15 cellular contexts compared by ENCODE assay signal in the genomic region with DNA sequence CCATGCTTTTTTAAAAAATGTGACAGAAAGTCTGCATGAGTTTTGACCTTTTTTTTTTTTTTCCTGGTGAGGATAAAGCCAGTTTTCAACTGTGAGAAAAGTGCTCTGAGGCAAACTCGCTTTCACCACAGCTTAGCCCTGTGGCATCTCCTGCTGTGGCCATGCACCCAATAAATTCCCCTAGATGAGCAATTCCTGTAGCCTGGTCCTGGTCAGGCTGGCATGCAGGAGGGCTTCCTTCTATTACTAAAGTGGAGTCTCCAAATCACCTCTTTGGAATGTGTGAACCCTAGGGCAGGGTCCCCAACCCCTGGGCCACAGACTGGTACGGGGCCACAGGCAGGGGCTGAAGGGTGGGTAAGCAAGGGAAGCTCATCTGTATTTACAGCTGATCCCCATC.
DNase-seq lines count a peak whose midpoint lies in the region; ATAC-seq and TF ChIP-seq lines count a peak whose summit lies in the region.
"Had no signal": no experiment of that assay in that cellular context is flagged by ENCODE, and none has a peak within 500 bp of the region (broad histone marks: within the 10 kb centered on the region; RNA-seq: fewer than 3 reads in every experiment).

No MANE protein-coding gene starts in this region.

- H3K9ac ChIP-seq in PC-3 (ENCODE audit: low read length), result no peak overlapping the region

- H3K4me3 ChIP-seq in MG63, result no peak overlapping the region
- H3K4me3 ChIP-seq in fibroblast of villous mesenchyme (ENCODE audit: low read depth, low read length), result no peak overlapping the region
- H3K4me3 ChIP-seq in PC-3 (ENCODE audit: low read length), result no peak overlapping the region
- H3K4me3 ChIP-seq: SK-N-MC had no signal

- ATAC-seq in PC-3, result no peak
- no peak for ATAC-seq in GM18519 (IDR thresholded peaks at IDR 0.05; ENCODE audit: low FRiP score, unreplicated experiment)
- ATAC-seq in GM18873 (IDR thresholded peaks at IDR 0.05; ENCODE audit: low FRiP score, unreplicated experiment), result no peak

- H2AFZ ChIP-seq in PC-3 (ENCODE audit: low read length), result no peak overlapping the region

- TF ChIP-seq CTCF in fibroblast of villous mesenchyme (IDR thresholded peaks at IDR 0.05; ENCODE audit: insufficient read depth, low read depth, low read length) (no peak), PC-3 (conservative IDR thresholded peaks at IDR 0.05; ENCODE audit: low read depth, low read length) (no peak)

- no peaks in the 10 kb centered on the region for H3K27me3 ChIP-seq in MG63
- no peaks in the 10 kb centered on the region for H3K27me3 ChIP-seq in PC-3 (ENCODE audit: low read length)

- no peaks in the 10 kb centered on the region for H4K20me1 ChIP-seq in PC-3 (ENCODE audit: low read length)

- 0 out of 2 replicates have a peak, but pooled peaks cover 2% of the 10 kb centered on the region for H3K9me3 ChIP-seq in MG63
- H3K9me3 ChIP-seq in PC-3 (ENCODE audit: low read length), result no peaks in the 10 kb centered on the region

- H3K4me2 ChIP-seq in PC-3 (ENCODE audit: low read length), result no peak overlapping the region

- DNase-seq in A172 (ENCODE audit: low spot score), result peak; percentile 79
- peak; percentile 47 for DNase-seq in ELR (ENCODE audit: low read depth)
- DNase-seq in MG63, result peak; percentile 21
- DNase-seq in fibroblast of villous mesenchyme (ENCODE audit: low read depth), result peak; percentile 38
- no peak for DNase-seq in PC-3
- no peak for DNase-seq in activated CD4-positive, alpha-beta T cell treated with anti-CD3 and anti-CD28 coated beads, Interleukin-2, amount 50 U/mL, for 1 hour
- DNase-seq: Karpas-422, NCI-H1417 treated with DMSO at 0.1 percent for 48 hours, NCI-H1930, NCI-H2171, NCI-H748 treated with DMSO at 0.1 percent for 48 hours, OCI-M1 had no signal

- H3K9me2 ChIP-seq in PC-3 (replicated peaks; ENCODE audit: low read length), result no peaks in the 10 kb centered on the region

- intact Hi-C loops in PC-3 (cut with micrococcal nuclease), result no loop called here

- no peaks in the 10 kb centered on the region for H3K36me3 ChIP-seq in MG63
- no peaks in the 10 kb centered on the region for H3K36me3 ChIP-seq in PC-3 (ENCODE audit: low read depth, low read length)

- no peaks in the 10 kb centered on the region for H3F3A ChIP-seq in PC-3 (ENCODE audit: low read length, unreplicated experiment)

- POLR2A ChIA-PET in PC-3 (lab: Charles Lee; ENCODE audit: unreplicated experiment), result no interaction called here

- no TSS peak for BruUV-seq in PC-3 (replicated peaks; lab: Mats Ljungman, UMichigan)

- no peaks in the 10 kb centered on the region for H3K4me1 ChIP-seq in PC-3 (ENCODE audit: insufficient read depth, low read length)

- no peaks in the 10 kb centered on the region for H3K79me2 ChIP-seq in PC-3 (ENCODE audit: low read length)

- H3K27ac ChIP-seq in PC-3 (ENCODE audit: low read length), result no peak overlapping the region
- H3K27ac ChIP-seq: SK-N-MC had no signal

- CTCF ChIA-PET in PC-3 (lab: Charles Lee), result no interaction called here

Comparison
In these comparisons a context has a peak if more than half of its experiments do, and no peak if none do; other contexts are left out.
1. DNase-seq: peak in A172 (single experiment), ELR (single experiment), MG63 (single experiment) and fibroblast of villous mesenchyme (single experiment); none in PC-3 (single experiment) and activated CD4-positive, alpha-beta T cell treated with anti-CD3 and anti-CD28 coated beads, Interleukin-2, amount 50 U/mL, for 1 hour (single experiment).